2 cellular contexts compared by ENCODE assay signal in the genomic region with DNA sequence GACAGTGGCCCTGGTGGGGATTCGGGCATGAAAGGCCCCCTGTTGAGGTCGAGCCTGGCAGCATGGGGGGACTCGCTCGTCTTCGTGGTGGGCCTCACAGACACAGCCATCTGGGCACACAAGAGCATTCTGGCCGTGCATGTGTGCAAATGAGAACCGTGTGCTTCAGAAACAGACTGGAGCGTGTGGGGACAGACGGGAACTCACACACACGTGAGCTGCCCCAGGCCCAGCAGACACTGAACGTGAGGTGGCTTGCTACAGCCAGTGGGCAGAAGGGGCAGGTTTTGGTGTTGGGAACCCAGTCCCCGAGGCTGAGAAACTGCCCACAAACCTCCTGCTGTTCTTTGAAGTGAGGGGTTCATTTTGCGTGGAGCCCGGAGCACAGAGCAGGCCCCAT.
TF ChIP-seq lines count a peak whose summit lies in the region.

No MANE protein-coding gene starts in this region.

TF ChIP-seq in GM12878, 131 proteins besides CTCF, POLR2A, EP300 and RAD21:
- TF ChIP-seq BHLHE40 (IDR thresholded peaks at IDR 0.05; ENCODE audit: borderline replicate concordance in 1 of 2, low read depth in 2 of 2, low read length in 1 of 2) (peak in 1 of 2 experiments; percentile 57; a peak in 2 of 4 replicates), HDAC6 (IDR thresholded peaks at IDR 0.05; ENCODE audit: unreplicated experiment) (no peak)

TF ChIP-seq in HepG2, 621 proteins besides CTCF, POLR2A, EP300 and RAD21:
- TF ChIP-seq ZNF232 (CRISPR knock-in tag; IDR thresholded peaks at IDR 0.05; ENCODE audit: borderline replicate concordance) (no peak), ZNF317 (CRISPR knock-in tag; IDR thresholded peaks at IDR 0.05) (no peak), NFIC (IDR thresholded peaks at IDR 0.05; ENCODE audit: low read length) (no peak), EZH2 (conservative IDR thresholded peaks at IDR 0.05; ENCODE audit: low read depth, low read length) (peak; percentile 88; the same call in 1 of the 2 replicates), FOSL2 (CRISPR knock-in tag; IDR thresholded peaks at IDR 0.05) (no peak), MTF1 (CRISPR knock-in tag; IDR thresholded peaks at IDR 0.05) (no peak)
- TF ChIP-seq, protein P1, sequence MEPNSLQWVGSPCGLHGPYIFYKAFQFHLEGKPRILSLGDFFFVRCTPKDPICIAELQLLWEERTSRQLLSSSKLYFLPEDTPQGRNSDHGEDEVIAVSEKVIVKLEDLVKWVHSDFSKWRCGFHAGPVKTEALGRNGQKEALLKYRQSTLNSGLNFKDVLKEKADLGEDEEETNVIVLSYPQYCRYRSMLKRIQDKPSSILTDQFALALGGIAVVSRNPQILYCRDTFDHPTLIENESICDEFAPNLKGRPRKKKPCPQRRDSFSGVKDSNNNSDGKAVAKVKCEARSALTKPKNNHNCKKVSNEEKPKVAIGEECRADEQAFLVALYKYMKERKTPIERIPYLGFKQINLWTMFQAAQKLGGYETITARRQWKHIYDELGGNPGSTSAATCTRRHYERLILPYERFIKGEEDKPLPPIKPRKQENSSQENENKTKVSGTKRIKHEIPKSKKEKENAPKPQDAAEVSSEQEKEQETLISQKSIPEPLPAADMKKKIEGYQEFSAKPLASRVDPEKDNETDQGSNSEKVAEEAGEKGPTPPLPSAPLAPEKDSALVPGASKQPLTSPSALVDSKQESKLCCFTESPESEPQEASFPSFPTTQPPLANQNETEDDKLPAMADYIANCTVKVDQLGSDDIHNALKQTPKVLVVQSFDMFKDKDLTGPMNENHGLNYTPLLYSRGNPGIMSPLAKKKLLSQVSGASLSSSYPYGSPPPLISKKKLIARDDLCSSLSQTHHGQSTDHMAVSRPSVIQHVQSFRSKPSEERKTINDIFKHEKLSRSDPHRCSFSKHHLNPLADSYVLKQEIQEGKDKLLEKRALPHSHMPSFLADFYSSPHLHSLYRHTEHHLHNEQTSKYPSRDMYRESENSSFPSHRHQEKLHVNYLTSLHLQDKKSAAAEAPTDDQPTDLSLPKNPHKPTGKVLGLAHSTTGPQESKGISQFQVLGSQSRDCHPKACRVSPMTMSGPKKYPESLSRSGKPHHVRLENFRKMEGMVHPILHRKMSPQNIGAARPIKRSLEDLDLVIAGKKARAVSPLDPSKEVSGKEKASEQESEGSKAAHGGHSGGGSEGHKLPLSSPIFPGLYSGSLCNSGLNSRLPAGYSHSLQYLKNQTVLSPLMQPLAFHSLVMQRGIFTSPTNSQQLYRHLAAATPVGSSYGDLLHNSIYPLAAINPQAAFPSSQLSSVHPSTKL (CRISPR knock-in tag; IDR thresholded peaks at IDR 0.05), result no peak
